Comparison of ENCODE assay signal across 8 cellular contexts in genomic region chr21:33229099-33229775, GRCh38. TPM values are rescaled to one million over a fixed set of nuclear protein-coding genes. Genes with fewer than 3 reads are reported as not detected.
DNase-seq lines count a peak whose midpoint lies in the region; ATAC-seq and TF ChIP-seq lines count a peak whose summit lies in the region.

No MANE protein-coding gene starts in this region.

- H3K4me3 Mint-ChIP-seq in activated naive CD8-positive, alpha-beta T cell treated with anti-CD3 and anti-CD28 coated beads, Interleukin-2, amount 50 U/mL, for 24 hours: peak overlapping the region; percentile 90

- H3K36me3 ChIP-seq in HEK293 (ENCODE audit: control insufficient read depth in 2 of 2, insufficient read depth in 1 of 2, low read length in 2 of 2): no peaks in the 10 kb centered on the region

- no peak for TF ChIP-seq CTCF in AG09309 (IDR thresholded peaks at IDR 0.05; ENCODE audit: control insufficient read depth, insufficient read depth, low read depth, low read length, missing control alignments)
- TF ChIP-seq CTCF in HEK293 (tag by site-specific recombination; IDR thresholded peaks at IDR 0.05): no peak

- POLR2A ChIA-PET in HEK293 (lab: Yijun Ruan, JAX): interaction anchor here (1.3 to 1.5 kb wide), 2 partner anchors 96 to 251 kb away, joined by 3 to 5 read pairs; partner anchors contain the start of genes IFNAR1 and TMEM50B

- no peaks in the 10 kb centered on the region for H3K27me3 ChIP-seq in mononuclear cell (ENCODE audit: insufficient read depth, low read length)

- no peak for ATAC-seq in activated naive CD8-positive, alpha-beta T cell treated with anti-CD3 and anti-CD28 coated beads, Interleukin-2, amount 50 U/mL, for 24 hours
- no peak for ATAC-seq in HG02840 (IDR thresholded peaks at IDR 0.05; ENCODE audit: low FRiP score, unreplicated experiment)
- no peak for ATAC-seq in GM21390 (IDR thresholded peaks at IDR 0.05; ENCODE audit: unreplicated experiment)

- CTCF ChIA-PET in HEK293 (lab: Yijun Ruan, JAX): interaction anchor here (0.6 to 2.2 kb wide), 3 partner anchors 27 to 251 kb away, joined by 3 to 8 read pairs (median 3); partner anchors contain the start of gene TMEM50B

- peak overlapping the region; percentile 80 for H3K27ac Mint-ChIP-seq in activated naive CD8-positive, alpha-beta T cell treated with anti-CD3 and anti-CD28 coated beads, Interleukin-2, amount 50 U/mL, for 24 hours

- no peaks in the 10 kb centered on the region for H3K9me3 Mint-ChIP-seq in activated naive CD8-positive, alpha-beta T cell treated with anti-CD3 and anti-CD28 coated beads, Interleukin-2, amount 50 U/mL, for 24 hours

- H3K9me3 ChIP-seq in HEK293 (ENCODE audit: control insufficient read depth, insufficient read depth, low read depth, low read length): no peaks in the 10 kb centered on the region
- H3K9me3 ChIP-seq in mononuclear cell (ENCODE audit: low read depth, low read length): no peaks in the 10 kb centered on the region

- H3K4me1 ChIP-seq in HEK293 (ENCODE audit: control insufficient read depth, insufficient read depth, low read length) (peaks cover 9% of the 10 kb centered on the region), mononuclear cell (ENCODE audit: insufficient read depth, low read length) (peaks cover 35% of the 10 kb centered on the region)

- peaks cover 48% of the 10 kb centered on the region for H3K4me1 Mint-ChIP-seq in activated naive CD8-positive, alpha-beta T cell treated with anti-CD3 and anti-CD28 coated beads, Interleukin-2, amount 50 U/mL, for 24 hours

- no peak for DNase-seq in AG09309 (ENCODE audit: low read depth)
- no peak for DNase-seq in activated naive CD8-positive, alpha-beta T cell treated with anti-CD3 and anti-CD28 coated beads, Interleukin-2, amount 50 U/mL, for 24 hours
- no peak for DNase-seq in NCI-H2227 (lab: John Stamatoyannopoulos, UW; ENCODE audit: unreplicated experiment)
- DNase-seq in NCI-H748 treated with DMSO at 0.1 percent for 48 hours (lab: John Stamatoyannopoulos, UW): no peak

- no peaks in the 10 kb centered on the region for H3K27me3 Mint-ChIP-seq in activated naive CD8-positive, alpha-beta T cell treated with anti-CD3 and anti-CD28 coated beads, Interleukin-2, amount 50 U/mL, for 24 hours

- peaks cover 23% of the 10 kb centered on the region for H3K36me3 Mint-ChIP-seq in activated naive CD8-positive, alpha-beta T cell treated with anti-CD3 and anti-CD28 coated beads, Interleukin-2, amount 50 U/mL, for 24 hours (ENCODE audit: low read depth)

- H3K4me3 ChIP-seq in AG09309 (ENCODE audit: control insufficient read depth, low read depth, low read length) (peak overlapping the region; percentile 43), HEK293 (ENCODE audit: low read depth, low read length) (peak overlapping the region; percentile 33), mononuclear cell (ENCODE audit: low read length) (peak overlapping the region; percentile 96)

- H3K27ac ChIP-seq in HEK293 (ENCODE audit: extremely low read depth, low read depth, low read length): no peak overlapping the region

TF ChIP-seq in HEK293, 187 proteins besides CTCF, POLR2A, EP300 and RAD21:
- TF ChIP-seq SP2 (tag by site-specific recombination; IDR thresholded peaks at IDR 0.05): 0 out of 2 replicates have a peak, but pooled peaks have one; percentile 26
- TF ChIP-seq ZNF704 (tag by site-specific recombination; IDR thresholded peaks at IDR 0.05): no peak
- no peak for TF ChIP-seq ZNF777 (tag by site-specific recombination; IDR thresholded peaks at IDR 0.05; ENCODE audit: borderline replicate concordance)
- TF ChIP-seq ZNF571 (tag by site-specific recombination; IDR thresholded peaks at IDR 0.05): no peak
- no peak for TF ChIP-seq TCF7L2 (IDR thresholded peaks at IDR 0.05; ENCODE audit: borderline replicate concordance, low read depth, low read length)
- peak; percentile 75 for TF ChIP-seq ZNF335 (tag by site-specific recombination; conservative IDR thresholded peaks at IDR 0.05)
- no peak for TF ChIP-seq ZNF23 (tag by site-specific recombination; IDR thresholded peaks at IDR 0.05; ENCODE audit: borderline replicate concordance)
- no peak for TF ChIP-seq ZNF580 (tag by site-specific recombination; IDR thresholded peaks at IDR 0.05)
- TF ChIP-seq INSM2 (tag by site-specific recombination; IDR thresholded peaks at IDR 0.05): no peak
- TF ChIP-seq ZNF24 (tag by site-specific recombination; IDR thresholded peaks at IDR 0.05): peak; percentile 94
- TF ChIP-seq KLF10 (tag by site-specific recombination; IDR thresholded peaks at IDR 0.05): peak; percentile 75
- no peak for TF ChIP-seq ZBTB48 (tag by site-specific recombination; IDR thresholded peaks at IDR 0.05)

RNA-seq across cellular contexts. Expression of gene IFNAR2, which starts 0.5 kb away (rescaled TPM):
- total RNA-seq in mononuclear cell: 23.8 TPM

RNA-seq across cellular contexts. Expression of gene IL10RB, which starts 36.9 kb away (rescaled TPM):
- total RNA-seq in mononuclear cell: 18.7 TPM

Comparison
In these comparisons a context has a peak if more than half of its experiments do, and no peak if none do; other contexts are left out.
1. H3K4me3 ChIP-seq: peak in every context shown above with its lines; median percentile 96 in mononuclear cell; 43 in AG09309; 33 in HEK293.